Comparison of ENCODE assay signal across 8 cellular contexts in genomic region chr1:224183591-224184312, GRCh38. TPM values are rescaled to one million over a fixed set of nuclear protein-coding genes. Genes with fewer than 3 reads are reported as not detected.
DNase-seq lines count a peak whose midpoint lies in the region; ATAC-seq lines count a peak whose summit lies in the region.

No MANE protein-coding gene starts in this region.

- no peaks in the 10 kb centered on the region for H3K27me3 ChIP-seq in ectodermal cell (ENCODE audit: control insufficient read depth, insufficient read depth, low read length, poor library complexity, severe bottlenecking)

- peak; percentile 31 for ATAC-seq in GM18858 (IDR thresholded peaks at IDR 0.05; ENCODE audit: unreplicated experiment)
- ATAC-seq in HG03066 (IDR thresholded peaks at IDR 0.05; ENCODE audit: low read depth, unreplicated experiment): peak; percentile 43

- H3K4me1 ChIP-seq in ectodermal cell (ENCODE audit: control insufficient read depth, insufficient read depth, low read length): peaks cover 8% of the 10 kb centered on the region

- WGBS in ectodermal cell, 2 experiments: 0 to 1% methylated on average over 53 of the region's 53 CpGs

- DNase-seq in AG08396 (ENCODE audit: low spot score) (peak; percentile 82), NCI-H2227 (lab: John Stamatoyannopoulos, UW; ENCODE audit: unreplicated experiment) (peak; percentile 81), lung microvascular endothelial cell (ENCODE audit: low read depth in 2 of 2) (peak; percentile 61 to 65)
- DNase-seq in activated CD4-positive, alpha-beta T cell treated with anti-CD3 and anti-CD28 coated beads, Interleukin-2, amount 50 U/mL, for 24 hours (ENCODE audit: low read depth in 1 of 2, low spot score in 1 of 2): peak; percentile 35 to 44
- DNase-seq in stimulated activated CD4-positive, alpha-beta T cell treated with anti-CD3 and anti-CD28 coated beads, TNF-alpha, amount 100 ng/mL, for 48 hours (ENCODE audit: low read depth in 3 of 3): peak; percentile 20 to 50 (median 46)

- peak overlapping the region; percentile 63 for H3K4me3 ChIP-seq in ectodermal cell (ENCODE audit: insufficient read depth, low read depth, low read length)

- no peaks in the 10 kb centered on the region for H3K9me3 ChIP-seq in ectodermal cell (ENCODE audit: control insufficient read depth, low read length)

- H3K36me3 ChIP-seq in ectodermal cell (ENCODE audit: control insufficient read depth, insufficient read depth, low read length): no peaks in the 10 kb centered on the region

- H3K27ac ChIP-seq in ectodermal cell (ENCODE audit: insufficient read depth, low read depth, low read length, poor library complexity, severe bottlenecking): peak overlapping the region; percentile 79

RNA-seq across cellular contexts. Expression of gene DEGS1, which starts 0.7 kb away (rescaled TPM):
- 65.7 TPM for polyA plus RNA-seq in ectodermal cell (2013, experiment 1 of 4)
- 66.0 TPM for polyA plus RNA-seq in ectodermal cell (2013, experiment 2 of 4)
- polyA plus RNA-seq in ectodermal cell (2013, experiment 3 of 4): 51.5 TPM
- polyA plus RNA-seq in ectodermal cell (2013, experiment 4 of 4): 57.4 TPM
- 64.1 and 70.0 TPM in 2 replicates for total RNA-seq in lung microvascular endothelial cell

Comparison
In these comparisons a context has a peak if more than half of its experiments do, and no peak if none do; other contexts are left out.
1. Peak in every context shown above with its lines: DNase-seq, ATAC-seq, H3K4me3 ChIP-seq and H3K27ac ChIP-seq.